Comparison of ENCODE assay signal across 14 cellular contexts in genomic region chr12:65609359-65609771, GRCh38.
DNase-seq lines count a peak whose midpoint lies in the region; ATAC-seq and TF ChIP-seq lines count a peak whose summit lies in the region.
"Had no signal": no experiment of that assay in that cellular context is flagged by ENCODE, and none has a peak within 500 bp of the region (broad histone marks: within the 10 kb centered on the region; RNA-seq: fewer than 3 reads in every experiment).

No MANE protein-coding gene starts in this region.

- H4K20me1 ChIP-seq in PC-3 (ENCODE audit: low read length): no peaks in the 10 kb centered on the region

- H3K4me2 ChIP-seq in PC-3 (ENCODE audit: low read length): peak overlapping the region; percentile 70

- H3F3A ChIP-seq in PC-3 (ENCODE audit: low read length, unreplicated experiment): peaks cover 22% of the 10 kb centered on the region

- H3K27ac ChIP-seq in PC-3 (ENCODE audit: low read length): peak overlapping the region; percentile 96
- H3K27ac ChIP-seq: body of pancreas, heart right ventricle had no signal

- no peaks in the 10 kb centered on the region for H3K27me3 ChIP-seq in PC-3 (ENCODE audit: low read length)
- H3K27me3 ChIP-seq: body of pancreas had no signal

- peaks cover 35% of the 10 kb centered on the region for H3K79me2 ChIP-seq in PC-3 (ENCODE audit: low read length)

- H3K4me1 ChIP-seq in PC-3 (ENCODE audit: insufficient read depth, low read length): peaks cover 74% of the 10 kb centered on the region
- H3K4me1 ChIP-seq: body of pancreas had no signal

- no peak overlapping the region for H2AFZ ChIP-seq in PC-3 (ENCODE audit: low read length)

- peak overlapping the region; percentile 86 for H3K9ac ChIP-seq in PC-3 (ENCODE audit: low read length)

- no peak overlapping the region for H3K4me3 ChIP-seq in PC-3 (ENCODE audit: low read length)
- H3K4me3 ChIP-seq: body of pancreas, heart right ventricle, K562 had no signal

- DNase-seq in ELR (ENCODE audit: low read depth) (peak; percentile 96), PC-3 (peak; percentile 94), dermis microvascular lymphatic vessel endothelial cell (ENCODE audit: low read depth in 2 of 2) (peak; percentile 47 to 84), non-pigmented ciliary epithelial cell (ENCODE audit: low read depth) (peak; percentile 88), DMS79 treated with DMSO at 0.1 percent for 48 hours (lab: John Stamatoyannopoulos, UW) (no peak), SHP77 (lab: John Stamatoyannopoulos, UW) (no peak)
- DNase-seq: body of pancreas; heart right ventricle; NCI-H446 treated with DMSO at 0.1 percent for 48 hours; stimulated activated CD4-positive, alpha-beta T cell treated with anti-CD3 and anti-CD28 coated beads, Interleukin-15, amount 100 ng/mL, for 24 hours; stimulated activated naive CD8-positive, alpha-beta T cell treated with anti-CD3 and anti-CD28 coated beads, Interleukin-15, amount 100 ng/mL, for 72 hours had no signal

- H3K9me2 ChIP-seq in PC-3 (replicated peaks; ENCODE audit: low read length): no peaks in the 10 kb centered on the region

- ATAC-seq in PC-3: peak; percentile 74
- no peak for ATAC-seq in HG03196 (IDR thresholded peaks at IDR 0.05; ENCODE audit: unreplicated experiment)
- no peak for ATAC-seq in HG03342 (IDR thresholded peaks at IDR 0.05; ENCODE audit: unreplicated experiment)
- ATAC-seq: body of pancreas; heart right ventricle; K562; stimulated activated naive CD8-positive, alpha-beta T cell treated with anti-CD3 and anti-CD28 coated beads, Interleukin-15, amount 100 ng/mL, for 72 hours had no signal

- BruUV-seq in PC-3 (replicated peaks; lab: Mats Ljungman, UMichigan): no TSS peak

- H3K36me3 ChIP-seq in PC-3 (ENCODE audit: low read depth, low read length): no peaks in the 10 kb centered on the region
- H3K36me3 ChIP-seq: heart right ventricle had no signal

- peak; percentile 66 for TF ChIP-seq CTCF in PC-3 (conservative IDR thresholded peaks at IDR 0.05; ENCODE audit: low read depth, low read length)

- CTCF ChIA-PET in PC-3 (lab: Charles Lee): interaction anchor here (1.0 to 3.1 kb wide), 5 partner anchors 21 to 90 kb away, joined by 3 to 21 read pairs (median 8); no protein-coding TSS in a partner anchor

- POLR2A ChIA-PET in PC-3 (lab: Charles Lee; ENCODE audit: unreplicated experiment): interaction anchor here (0.6 to 1.8 kb wide), 7 partner anchors 16 to 1172 kb away, joined by 3 to 11 read pairs (median 3); partner anchors contain the start of gene HMGA2

- intact Hi-C loops in PC-3 (cut with micrococcal nuclease): loop anchor here (1.0 to 2.0 kb wide), 6 partner anchors 21 to 215 kb away; partner anchors contain the start of gene HMGA2

- no peaks in the 10 kb centered on the region for H3K9me3 ChIP-seq in PC-3 (ENCODE audit: low read length)
- H3K9me3 ChIP-seq: body of pancreas had no signal

Comparison
In these comparisons a context has a peak if more than half of its experiments do, and no peak if none do; other contexts are left out.
1. DNase-seq: peak in ELR (single experiment), PC-3 (single experiment), dermis microvascular lymphatic vessel endothelial cell (2 of 2) and non-pigmented ciliary epithelial cell (single experiment); none in DMS79 treated with DMSO at 0.1 percent for 48 hours (single experiment) and SHP77 (0 of 2).